Comparison of ENCODE assay signal across 30 cellular contexts in the genomic region with DNA sequence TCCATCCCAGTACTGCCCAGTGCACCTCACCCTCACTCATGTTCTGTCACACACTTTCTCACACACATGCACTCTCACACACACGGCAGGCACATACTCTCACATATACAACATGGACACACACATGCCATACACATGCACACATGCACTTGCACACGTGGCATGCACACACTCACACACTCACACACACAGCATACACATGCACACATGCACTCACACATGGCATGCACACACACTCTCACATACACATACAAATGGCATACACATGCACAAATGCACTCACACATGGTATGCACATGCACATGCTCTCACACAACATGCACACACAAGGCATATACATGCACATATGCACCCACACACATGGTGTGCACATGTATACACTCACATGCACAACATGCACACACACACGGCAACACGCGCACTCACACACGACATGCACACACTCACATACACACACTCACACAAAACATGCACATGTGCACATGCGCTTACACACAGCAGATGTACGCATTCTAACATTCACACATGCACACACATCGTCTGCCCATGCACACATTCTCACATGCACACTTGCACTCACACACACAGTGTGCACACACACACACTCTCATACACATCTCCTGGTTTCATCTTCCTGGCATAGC.
"Had no signal": no experiment of that assay in that cellular context is flagged by ENCODE, and none has a peak within 500 bp of the region (broad histone marks: within the 10 kb centered on the region; RNA-seq: fewer than 3 reads in every experiment).

No MANE protein-coding gene starts in this region.

- DNase-seq: activated CD4-positive, alpha-beta T cell treated with anti-CD3 and anti-CD28 coated beads for 4 hours; activated CD4-positive, alpha-beta T cell treated with anti-CD3 and anti-CD28 coated beads, Interleukin-2, amount 50 U/mL, for 4 hours; activated effector memory CD4-positive, alpha-beta T cell treated with anti-CD3 and anti-CD28 coated beads, Interleukin-2, amount 50 U/mL, for 16 hours; activated naive CD4-positive, alpha-beta T cell treated with anti-CD3 and anti-CD28 coated beads for 36 hours; activated naive CD8-positive, alpha-beta T cell treated with anti-CD3 and anti-CD28 coated beads for 36 hours; activated T-cell treated with anti-CD3 and anti-CD28 coated beads for 4 hours; adrenal gland; aorta; body of pancreas; cerebellar nuclear complex; colonic mucosa; effector CD8-positive, alpha-beta T cell; left cardiac atrium; mucosa of descending colon; ovary; psoas muscle; stimulated activated naive CD4-positive, alpha-beta T cell; T-helper 9 cell; tibial artery had no signal

- H3K27me3 ChIP-seq: adrenal gland, body of pancreas, cardiac muscle cell, colonic mucosa, gastroesophageal sphincter, hepatocyte, ovary, suprapubic skin, tibial artery had no signal

- H3K27ac ChIP-seq: adrenal gland, body of pancreas, cardiac muscle cell, colonic mucosa, gastroesophageal sphincter, hepatocyte, psoas muscle, tibial artery, VCaP had no signal

- H2AFZ ChIP-seq: hepatocyte had no signal

- H3K4me3 ChIP-seq: adrenal gland, body of pancreas, cardiac muscle cell, colonic mucosa, gastroesophageal sphincter, hepatocyte, mucosa of descending colon, ovary, psoas muscle, suprapubic skin, tibial artery had no signal

- H3K36me3 ChIP-seq: adrenal gland, cardiac muscle cell, colonic mucosa, gastroesophageal sphincter, ovary, suprapubic skin, tibial artery had no signal

- H3K79me2 ChIP-seq: hepatocyte had no signal

- H3K9me3 ChIP-seq: body of pancreas, colonic mucosa, gastroesophageal sphincter, mucosa of descending colon, ovary, suprapubic skin, tibial artery had no signal

- FAIRE-seq: endometrium, keratinocyte, TTC549 had no signal

- H3K27ac Mint-ChIP-seq: activated naive CD4-positive, alpha-beta T cell treated with anti-CD3 and anti-CD28 coated beads for 36 hours; activated naive CD8-positive, alpha-beta T cell treated with anti-CD3 and anti-CD28 coated beads for 36 hours; memory B cell; T-helper 1 cell treated with Interleukin-12 subunit alpha and Interleukin-12 subunit beta and Interleukin-4 antibody, amounts not matched to agents 30 μg/mL and 1 μg/mL, for 36 hours had no signal

- ATAC-seq: body of pancreas, gastroesophageal sphincter, left cardiac atrium, mucosa of descending colon, psoas muscle had no signal

- H3K4me1 Mint-ChIP-seq: activated naive CD8-positive, alpha-beta T cell treated with anti-CD3 and anti-CD28 coated beads for 36 hours; memory B cell had no signal

- H3K36me3 Mint-ChIP-seq: activated naive CD8-positive, alpha-beta T cell treated with anti-CD3 and anti-CD28 coated beads for 36 hours; memory B cell had no signal

- H3K4me3 Mint-ChIP-seq: activated naive CD4-positive, alpha-beta T cell treated with anti-CD3 and anti-CD28 coated beads for 36 hours; activated naive CD8-positive, alpha-beta T cell treated with anti-CD3 and anti-CD28 coated beads for 36 hours; memory B cell; nephron; T-helper 1 cell treated with Interleukin-12 subunit alpha and Interleukin-12 subunit beta and Interleukin-4 antibody, amounts not matched to agents 30 μg/mL and 1 μg/mL, for 36 hours had no signal

- H3K4me1 ChIP-seq: adrenal gland, body of pancreas, colonic mucosa, psoas muscle had no signal
